Comparison of ENCODE assay signal across 10 cellular contexts in genomic region chr7:128407751-128408708, GRCh38. TPM values are rescaled to one million over a fixed set of nuclear protein-coding genes. Genes with fewer than 3 reads are reported as not detected.
DNase-seq lines count a peak whose midpoint lies in the region; ATAC-seq and TF ChIP-seq lines count a peak whose summit lies in the region.
"Had no signal": no experiment of that assay in that cellular context is flagged by ENCODE, and none has a peak within 500 bp of the region (broad histone marks: within the 10 kb centered on the region; RNA-seq: fewer than 3 reads in every experiment).

No MANE protein-coding gene starts in this region.

- POLR2A ChIA-PET in RWPE1 (lab: Yijun Ruan, JAX; ENCODE audit: low non-redundant PET), result interaction anchor here (0.7 kb wide), 1 partner anchor 25 kb away, joined by 6 read pairs; no protein-coding TSS in a partner anchor

- TF ChIP-seq CTCF in RWPE1 (conservative IDR thresholded peaks at IDR 0.05; ENCODE audit: low read depth) (no peak), foreskin keratinocyte (conservative IDR thresholded peaks at IDR 0.05) (no peak)

- H3K27ac ChIP-seq in RWPE1, result peak overlapping the region; percentile 89
- H3K27ac ChIP-seq in foreskin keratinocyte, result no peak overlapping the region
- peak overlapping the region in 18 of 21 experiments; percentile 16 to 89 (median 80) for H3K27ac ChIP-seq in skin epidermis

- H3K27me3 ChIP-seq in foreskin keratinocyte, result no peaks in the 10 kb centered on the region

- H3K4me1 ChIP-seq in foreskin keratinocyte, result peaks cover 5% of the 10 kb centered on the region

- DNase-seq in SIG-M5 treated with dmso at 0.1 percent for 504 hours (lab: John Stamatoyannopoulos, UW; ENCODE audit: unreplicated experiment), result peak; percentile 40
- DNase-seq in SIG-M5 (lab: John Stamatoyannopoulos, UW), result no peak
- no peak for DNase-seq in RWPE1 (ENCODE audit: low spot score)
- no peak for DNase-seq in foreskin keratinocyte
- no peak for DNase-seq in NK-92 treated with Interleukin-12 subunit alpha and Interleukin-12 subunit beta, amount 100 ng/mL, for 24 hours (lab: John Stamatoyannopoulos, UW)
- DNase-seq in cortex of kidney (lab: John Stamatoyannopoulos, UW), result no peak

- peak overlapping the region in 3 of 7 experiments; percentile 55 to 72 (median 66) for H3K4me3 ChIP-seq in skin epidermis

- CTCF ChIA-PET in RWPE1 (lab: Yijun Ruan, JAX), result interaction anchor here (0.6 to 1.5 kb wide), 4 partner anchors 10 to 361 kb away, joined by 3 to 4 read pairs (median 4); no protein-coding TSS in a partner anchor

- ATAC-seq in foreskin keratinocyte (peak; percentile 1), GM21381 (IDR thresholded peaks at IDR 0.05; ENCODE audit: unreplicated experiment) (no peak)

RNA-seq across cellular contexts. Expression of gene IMPDH1, which starts 1.8 kb away (rescaled TPM):
- total RNA-seq in foreskin keratinocyte, result 80.1 and 91.4 TPM in 2 replicates
- polyA plus RNA-seq in foreskin keratinocyte, result 77.6 and 85.0 TPM in 2 replicates

RNA-seq across cellular contexts. Expression of gene PRRT4, which starts 46.5 kb away (rescaled TPM):
- total RNA-seq in foreskin keratinocyte, result 0.17 and 0.28 TPM in 2 replicates
- polyA plus RNA-seq in foreskin keratinocyte, result 0.04 and 0.29 TPM in 2 replicates
- total RNA-seq: dermis microvascular lymphatic vessel endothelial cell, HT1080 had no signal

RNA-seq across cellular contexts. Expression of gene HILPDA, which starts 47.6 kb away (rescaled TPM):
- total RNA-seq in foreskin keratinocyte, result 11.8 and 13.5 TPM in 2 replicates
- polyA plus RNA-seq in foreskin keratinocyte, result 12.5 and 14.8 TPM in 2 replicates
